1 cellular context compared by ENCODE assay signal in the genomic region with DNA sequence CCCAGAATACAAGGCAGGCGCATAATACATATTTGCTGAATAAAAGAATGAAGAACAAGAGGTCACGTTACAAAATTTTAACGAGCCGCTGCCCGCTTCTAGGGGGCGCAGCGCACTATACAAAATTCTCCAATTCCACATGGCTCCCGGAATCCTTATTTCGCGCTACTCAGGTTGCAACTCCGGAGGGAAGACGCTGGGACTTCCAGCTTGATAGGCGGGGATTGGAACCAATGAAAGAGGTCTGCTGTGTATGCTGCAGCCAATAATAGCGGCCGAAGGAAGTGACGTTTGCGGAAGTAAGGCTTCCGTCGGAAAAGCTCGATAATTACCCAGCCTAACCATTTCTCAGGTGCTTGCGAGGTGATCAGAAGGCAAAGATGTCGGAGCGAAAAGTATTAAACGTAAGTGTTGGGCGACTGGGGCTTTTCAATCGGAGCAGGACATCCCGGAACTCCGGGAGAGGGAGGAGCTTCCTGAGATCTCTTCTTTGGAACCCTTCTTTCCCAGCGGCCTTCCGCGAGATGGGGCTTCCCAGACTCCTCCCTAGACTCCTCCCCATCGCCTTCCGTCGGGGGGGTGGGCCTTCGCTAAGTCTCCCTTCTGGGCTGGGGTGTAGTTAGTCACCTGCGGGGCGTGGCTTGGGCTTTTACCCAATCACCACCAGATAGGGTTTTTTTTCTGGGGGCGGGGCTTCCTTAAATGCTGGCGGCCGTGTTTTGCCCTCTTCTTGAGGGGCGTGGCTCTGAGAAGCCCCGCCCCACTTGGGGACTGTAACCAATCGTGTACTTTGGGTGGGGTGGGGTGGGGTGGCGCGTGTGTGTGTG.
TF ChIP-seq lines count a peak whose summit lies in the region.

TSS of gene YJU2 (plus strand) at position 314 of the 827 bp plus-strand sequence. CDS start at position 381, 67 bp downstream.

TF ChIP-seq in K562, 482 proteins besides CTCF, POLR2A, EP300 and RAD21 (continued from another document and continues in another):
- TF ChIP-seq KDM4B (IDR thresholded peaks at IDR 0.05; ENCODE audit: borderline replicate concordance in 2 of 2, low read depth in 1 of 2) (0 out of 4 replicates have a peak, but pooled peaks of 1 of the 2 experiments have one; percentile 38), FOSL1 (tag; conservative IDR thresholded peaks at IDR 0.05) (peak; percentile 75), MXD1 (CRISPR knock-in tag; IDR thresholded peaks at IDR 0.05; ENCODE audit: borderline replicate concordance, poor library complexity, severe bottlenecking) (no peak), MAZ (CRISPR knock-in tag; conservative IDR thresholded peaks at IDR 0.05 in 1 of 2, IDR thresholded peaks at IDR 0.05 in 1 of 2) (peak; percentile 46 to 62; a peak in 3 of 4 replicates), ETV5 (CRISPR knock-in tag; IDR thresholded peaks at IDR 0.05; ENCODE audit: low read depth) (no peak; the same call in 1 of the 2 replicates), CXXC5 (CRISPR knock-in tag; IDR thresholded peaks at IDR 0.05) (peak; percentile 91), CSDE1 (IDR thresholded peaks at IDR 0.05) (peak in 1 of 2 experiments; percentile 51; a peak in 1 of 4 replicates), GABPA (tag; conservative IDR thresholded peaks at IDR 0.05; ENCODE audit: low read depth) (peak; percentile 99), SREBF1 (IDR thresholded peaks at IDR 0.05; ENCODE audit: borderline replicate concordance, low read depth, low read length) (peak; percentile 49; the same call in 1 of the 2 replicates), TCF3 (CRISPR knock-in tag; IDR thresholded peaks at IDR 0.05) (no peak), POLR2AphosphoS5 (IDR thresholded peaks at IDR 0.05; ENCODE audit: control insufficient read depth, insufficient read depth, low read depth, low read length) (no peak; the same call in none of the 2 replicates), SIX5 (IDR thresholded peaks at IDR 0.05; ENCODE audit: borderline replicate concordance in 1 of 2, insufficient read depth in 1 of 2, low read depth in 1 of 2, low read length in 2 of 2) (peak; percentile 49 to 60; a peak in 3 of 4 replicates), TARDBP (IDR thresholded peaks at IDR 0.05) (peak; percentile 70; the same call in 1 of the 2 replicates), C11orf30 (IDR thresholded peaks at IDR 0.05; ENCODE audit: low read depth) (peak; percentile 99), TRIM24 (IDR thresholded peaks at IDR 0.05) (peak in 1 of 2 experiments; percentile 99; a peak in 2 of 4 replicates), SRF (CRISPR knock-in tag; IDR thresholded peaks at IDR 0.05) (peak in 1 of 2 experiments; percentile 34; a peak in 2 of 4 replicates), STAG1 (CRISPR knock-in tag; IDR thresholded peaks at IDR 0.05; ENCODE audit: borderline replicate concordance) (no peak), HCFC1 (IDR thresholded peaks at IDR 0.05; ENCODE audit: low read depth, low read length) (peak; percentile 87), NFATC3 (IDR thresholded peaks at IDR 0.05) (peak; percentile 86; the same call in 1 of the 2 replicates), THRB (CRISPR knock-in tag; conservative IDR thresholded peaks at IDR 0.05) (no peak), DDX20 (tag; IDR thresholded peaks at IDR 0.05; ENCODE audit: low read depth) (no peak), SMC3 (conservative IDR thresholded peaks at IDR 0.05; ENCODE audit: insufficient read depth, low read depth, low read length) (0 out of 2 replicates have a peak, but pooled peaks have one; percentile 23), KAT7 (CRISPR knock-in tag; IDR thresholded peaks at IDR 0.05; ENCODE audit: borderline replicate concordance) (no peak; the same call in 1 of the 2 replicates), TCFL5 (CRISPR knock-in tag; conservative IDR thresholded peaks at IDR 0.05) (no peak), SRSF9 (IDR thresholded peaks at IDR 0.05; ENCODE audit: borderline replicate concordance, low read depth, low read length) (no peak)
- TF ChIP-seq, protein P1, sequence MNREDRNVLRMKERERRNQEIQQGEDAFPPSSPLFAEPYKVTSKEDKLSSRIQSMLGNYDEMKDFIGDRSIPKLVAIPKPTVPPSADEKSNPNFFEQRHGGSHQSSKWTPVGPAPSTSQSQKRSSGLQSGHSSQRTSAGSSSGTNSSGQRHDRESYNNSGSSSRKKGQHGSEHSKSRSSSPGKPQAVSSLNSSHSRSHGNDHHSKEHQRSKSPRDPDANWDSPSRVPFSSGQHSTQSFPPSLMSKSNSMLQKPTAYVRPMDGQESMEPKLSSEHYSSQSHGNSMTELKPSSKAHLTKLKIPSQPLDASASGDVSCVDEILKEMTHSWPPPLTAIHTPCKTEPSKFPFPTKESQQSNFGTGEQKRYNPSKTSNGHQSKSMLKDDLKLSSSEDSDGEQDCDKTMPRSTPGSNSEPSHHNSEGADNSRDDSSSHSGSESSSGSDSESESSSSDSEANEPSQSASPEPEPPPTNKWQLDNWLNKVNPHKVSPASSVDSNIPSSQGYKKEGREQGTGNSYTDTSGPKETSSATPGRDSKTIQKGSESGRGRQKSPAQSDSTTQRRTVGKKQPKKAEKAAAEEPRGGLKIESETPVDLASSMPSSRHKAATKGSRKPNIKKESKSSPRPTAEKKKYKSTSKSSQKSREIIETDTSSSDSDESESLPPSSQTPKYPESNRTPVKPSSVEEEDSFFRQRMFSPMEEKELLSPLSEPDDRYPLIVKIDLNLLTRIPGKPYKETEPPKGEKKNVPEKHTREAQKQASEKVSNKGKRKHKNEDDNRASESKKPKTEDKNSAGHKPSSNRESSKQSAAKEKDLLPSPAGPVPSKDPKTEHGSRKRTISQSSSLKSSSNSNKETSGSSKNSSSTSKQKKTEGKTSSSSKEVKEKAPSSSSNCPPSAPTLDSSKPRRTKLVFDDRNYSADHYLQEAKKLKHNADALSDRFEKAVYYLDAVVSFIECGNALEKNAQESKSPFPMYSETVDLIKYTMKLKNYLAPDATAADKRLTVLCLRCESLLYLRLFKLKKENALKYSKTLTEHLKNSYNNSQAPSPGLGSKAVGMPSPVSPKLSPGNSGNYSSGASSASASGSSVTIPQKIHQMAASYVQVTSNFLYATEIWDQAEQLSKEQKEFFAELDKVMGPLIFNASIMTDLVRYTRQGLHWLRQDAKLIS (CRISPR knock-in tag; IDR thresholded peaks at IDR 0.05): peak; percentile 77
- TF ChIP-seq, protein P2, sequence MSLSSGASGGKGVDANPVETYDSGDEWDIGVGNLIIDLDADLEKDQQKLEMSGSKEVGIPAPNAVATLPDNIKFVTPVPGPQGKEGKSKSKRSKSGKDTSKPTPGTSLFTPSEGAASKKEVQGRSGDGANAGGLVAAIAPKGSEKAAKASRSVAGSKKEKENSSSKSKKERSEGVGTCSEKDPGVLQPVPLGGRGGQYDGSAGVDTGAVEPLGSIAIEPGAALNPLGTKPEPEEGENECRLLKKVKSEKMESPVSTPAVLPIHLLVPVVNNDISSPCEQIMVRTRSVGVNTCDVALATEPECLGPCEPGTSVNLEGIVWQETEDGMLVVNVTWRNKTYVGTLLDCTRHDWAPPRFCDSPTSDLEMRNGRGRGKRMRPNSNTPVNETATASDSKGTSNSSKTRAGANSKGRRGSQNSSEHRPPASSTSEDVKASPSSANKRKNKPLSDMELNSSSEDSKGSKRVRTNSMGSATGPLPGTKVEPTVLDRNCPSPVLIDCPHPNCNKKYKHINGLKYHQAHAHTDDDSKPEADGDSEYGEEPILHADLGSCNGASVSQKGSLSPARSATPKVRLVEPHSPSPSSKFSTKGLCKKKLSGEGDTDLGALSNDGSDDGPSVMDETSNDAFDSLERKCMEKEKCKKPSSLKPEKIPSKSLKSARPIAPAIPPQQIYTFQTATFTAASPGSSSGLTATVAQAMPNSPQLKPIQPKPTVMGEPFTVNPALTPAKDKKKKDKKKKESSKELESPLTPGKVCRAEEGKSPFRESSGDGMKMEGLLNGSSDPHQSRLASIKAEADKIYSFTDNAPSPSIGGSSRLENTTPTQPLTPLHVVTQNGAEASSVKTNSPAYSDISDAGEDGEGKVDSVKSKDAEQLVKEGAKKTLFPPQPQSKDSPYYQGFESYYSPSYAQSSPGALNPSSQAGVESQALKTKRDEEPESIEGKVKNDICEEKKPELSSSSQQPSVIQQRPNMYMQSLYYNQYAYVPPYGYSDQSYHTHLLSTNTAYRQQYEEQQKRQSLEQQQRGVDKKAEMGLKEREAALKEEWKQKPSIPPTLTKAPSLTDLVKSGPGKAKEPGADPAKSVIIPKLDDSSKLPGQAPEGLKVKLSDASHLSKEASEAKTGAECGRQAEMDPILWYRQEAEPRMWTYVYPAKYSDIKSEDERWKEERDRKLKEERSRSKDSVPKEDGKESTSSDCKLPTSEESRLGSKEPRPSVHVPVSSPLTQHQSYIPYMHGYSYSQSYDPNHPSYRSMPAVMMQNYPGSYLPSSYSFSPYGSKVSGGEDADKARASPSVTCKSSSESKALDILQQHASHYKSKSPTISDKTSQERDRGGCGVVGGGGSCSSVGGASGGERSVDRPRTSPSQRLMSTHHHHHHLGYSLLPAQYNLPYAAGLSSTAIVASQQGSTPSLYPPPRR (CRISPR knock-in tag; IDR thresholded peaks at IDR 0.05; ENCODE audit: borderline replicate concordance): no peak
- TF ChIP-seq, protein P3, sequence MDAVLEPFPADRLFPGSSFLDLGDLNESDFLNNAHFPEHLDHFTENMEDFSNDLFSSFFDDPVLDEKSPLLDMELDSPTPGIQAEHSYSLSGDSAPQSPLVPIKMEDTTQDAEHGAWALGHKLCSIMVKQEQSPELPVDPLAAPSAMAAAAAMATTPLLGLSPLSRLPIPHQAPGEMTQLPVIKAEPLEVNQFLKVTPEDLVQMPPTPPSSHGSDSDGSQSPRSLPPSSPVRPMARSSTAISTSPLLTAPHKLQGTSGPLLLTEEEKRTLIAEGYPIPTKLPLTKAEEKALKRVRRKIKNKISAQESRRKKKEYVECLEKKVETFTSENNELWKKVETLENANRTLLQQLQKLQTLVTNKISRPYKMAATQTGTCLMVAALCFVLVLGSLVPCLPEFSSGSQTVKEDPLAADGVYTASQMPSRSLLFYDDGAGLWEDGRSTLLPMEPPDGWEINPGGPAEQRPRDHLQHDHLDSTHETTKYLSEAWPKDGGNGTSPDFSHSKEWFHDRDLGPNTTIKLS (IDR thresholded peaks at IDR 0.05; ENCODE audit: borderline replicate concordance, low read depth): peak; percentile 97
- TF ChIP-seq, protein P4, sequence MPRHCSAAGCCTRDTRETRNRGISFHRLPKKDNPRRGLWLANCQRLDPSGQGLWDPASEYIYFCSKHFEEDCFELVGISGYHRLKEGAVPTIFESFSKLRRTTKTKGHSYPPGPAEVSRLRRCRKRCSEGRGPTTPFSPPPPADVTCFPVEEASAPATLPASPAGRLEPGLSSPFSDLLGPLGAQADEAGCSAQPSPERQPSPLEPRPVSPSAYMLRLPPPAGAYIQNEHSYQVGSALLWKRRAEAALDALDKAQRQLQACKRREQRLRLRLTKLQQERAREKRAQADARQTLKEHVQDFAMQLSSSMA (CRISPR knock-in tag; IDR thresholded peaks at IDR 0.05): no peak; the same call in 1 of the 2 replicates
- TF ChIP-seq, protein P5, sequence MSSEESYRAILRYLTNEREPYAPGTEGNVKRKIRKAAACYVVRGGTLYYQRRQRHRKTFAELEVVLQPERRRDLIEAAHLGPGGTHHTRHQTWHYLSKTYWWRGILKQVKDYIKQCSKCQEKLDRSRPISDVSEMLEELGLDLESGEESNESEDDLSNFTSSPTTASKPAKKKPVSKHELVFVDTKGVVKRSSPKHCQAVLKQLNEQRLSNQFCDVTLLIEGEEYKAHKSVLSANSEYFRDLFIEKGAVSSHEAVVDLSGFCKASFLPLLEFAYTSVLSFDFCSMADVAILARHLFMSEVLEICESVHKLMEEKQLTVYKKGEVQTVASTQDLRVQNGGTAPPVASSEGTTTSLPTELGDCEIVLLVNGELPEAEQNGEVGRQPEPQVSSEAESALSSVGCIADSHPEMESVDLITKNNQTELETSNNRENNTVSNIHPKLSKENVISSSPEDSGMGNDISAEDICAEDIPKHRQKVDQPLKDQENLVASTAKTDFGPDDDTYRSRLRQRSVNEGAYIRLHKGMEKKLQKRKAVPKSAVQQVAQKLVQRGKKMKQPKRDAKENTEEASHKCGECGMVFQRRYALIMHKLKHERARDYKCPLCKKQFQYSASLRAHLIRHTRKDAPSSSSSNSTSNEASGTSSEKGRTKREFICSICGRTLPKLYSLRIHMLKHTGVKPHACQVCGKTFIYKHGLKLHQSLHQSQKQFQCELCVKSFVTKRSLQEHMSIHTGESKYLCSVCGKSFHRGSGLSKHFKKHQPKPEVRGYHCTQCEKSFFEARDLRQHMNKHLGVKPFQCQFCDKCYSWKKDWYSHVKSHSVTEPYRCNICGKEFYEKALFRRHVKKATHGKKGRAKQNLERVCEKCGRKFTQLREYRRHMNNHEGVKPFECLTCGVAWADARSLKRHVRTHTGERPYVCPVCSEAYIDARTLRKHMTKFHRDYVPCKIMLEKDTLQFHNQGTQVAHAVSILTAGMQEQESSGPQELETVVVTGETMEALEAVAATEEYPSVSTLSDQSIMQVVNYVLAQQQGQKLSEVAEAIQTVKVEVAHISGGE (CRISPR knock-in tag; IDR thresholded peaks at IDR 0.05): peak; percentile 96 to 99 (median 99)
- TF ChIP-seq, protein P6, sequence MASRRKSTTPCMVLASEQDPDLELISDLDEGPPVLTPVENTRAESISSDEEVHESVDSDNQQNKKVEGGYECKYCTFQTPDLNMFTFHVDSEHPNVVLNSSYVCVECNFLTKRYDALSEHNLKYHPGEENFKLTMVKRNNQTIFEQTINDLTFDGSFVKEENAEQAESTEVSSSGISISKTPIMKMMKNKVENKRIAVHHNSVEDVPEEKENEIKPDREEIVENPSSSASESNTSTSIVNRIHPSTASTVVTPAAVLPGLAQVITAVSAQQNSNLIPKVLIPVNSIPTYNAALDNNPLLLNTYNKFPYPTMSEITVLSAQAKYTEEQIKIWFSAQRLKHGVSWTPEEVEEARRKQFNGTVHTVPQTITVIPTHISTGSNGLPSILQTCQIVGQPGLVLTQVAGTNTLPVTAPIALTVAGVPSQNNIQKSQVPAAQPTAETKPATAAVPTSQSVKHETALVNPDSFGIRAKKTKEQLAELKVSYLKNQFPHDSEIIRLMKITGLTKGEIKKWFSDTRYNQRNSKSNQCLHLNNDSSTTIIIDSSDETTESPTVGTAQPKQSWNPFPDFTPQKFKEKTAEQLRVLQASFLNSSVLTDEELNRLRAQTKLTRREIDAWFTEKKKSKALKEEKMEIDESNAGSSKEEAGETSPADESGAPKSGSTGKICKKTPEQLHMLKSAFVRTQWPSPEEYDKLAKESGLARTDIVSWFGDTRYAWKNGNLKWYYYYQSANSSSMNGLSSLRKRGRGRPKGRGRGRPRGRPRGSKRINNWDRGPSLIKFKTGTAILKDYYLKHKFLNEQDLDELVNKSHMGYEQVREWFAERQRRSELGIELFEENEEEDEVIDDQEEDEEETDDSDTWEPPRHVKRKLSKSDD (conservative IDR thresholded peaks at IDR 0.05; ENCODE audit: low read length): peak; percentile 85; the same call in 1 of the 2 replicates
